Comparison of ENCODE assay signal across 11 cellular contexts in genomic region chr13:24351423-24351822, GRCh38. TPM values are rescaled to one million over a fixed set of nuclear protein-coding genes. Genes with fewer than 3 reads are reported as not detected.
"Had no signal": no experiment of that assay in that cellular context is flagged by ENCODE, and none has a peak within 500 bp of the region (broad histone marks: within the 10 kb centered on the region; RNA-seq: fewer than 3 reads in every experiment).

No MANE protein-coding gene starts in this region.

- H3K4me3 Mint-ChIP-seq: GM23338, H9, HFFc6 had no signal

- H3K9ac ChIP-seq: GM23248 had no signal

- H3K9me3 Mint-ChIP-seq: H9, HFFc6 had no signal

- H3K4me3 ChIP-seq: GM23248, GM23338, HAP-1 had no signal

- DNase-seq: GM23248, GOT3, H7, H9, HCEC 1CT, HFFc6 had no signal

- H3K27ac Mint-ChIP-seq: GM23338, H9, HFFc6 had no signal

- H3K9me3 ChIP-seq: HAP-1 had no signal

- H3K4me2 ChIP-seq: GM23338 had no signal

- H3K36me3 ChIP-seq: HAP-1 had no signal

- H3K27ac ChIP-seq: GM23248 had no signal

- H3K4me1 ChIP-seq: HAP-1 had no signal

- H2AFZ ChIP-seq: GM23248, GM23338 had no signal

- H3K4me1 Mint-ChIP-seq: GM23338, H9 had no signal

- ATAC-seq: GM23338, HCT116 had no signal

RNA-seq across cellular contexts. Expression of gene C1QTNF9, which starts 42.0 kb away (rescaled TPM):
- total RNA-seq: GM23248, GM23338, H1, H4, H9, HFFc6 had no signal
